7 cellular contexts compared by ENCODE assay signal in genomic region chr13:111203742-111204386, GRCh38.
DNase-seq lines count a peak whose midpoint lies in the region; ATAC-seq and TF ChIP-seq lines count a peak whose summit lies in the region.

No MANE protein-coding gene starts in this region.

- ATAC-seq in GM19467 (IDR thresholded peaks at IDR 0.05; ENCODE audit: unreplicated experiment) (peak; percentile 34), left ventricle myocardium superior (peak; percentile 26), HG02571 (IDR thresholded peaks at IDR 0.05; ENCODE audit: unreplicated experiment) (no peak)
- peak; percentile 63 for ATAC-seq in stimulated activated memory B cell treated with anti-CD40 and anti-IgM and Interleukin-4, amounts not matched to agents 10 μg/mL and 1 μg/mL and 100 μg/mL, for 72 hours

- 0 out of 2 replicates have a peak, but pooled peaks cover 4% of the 10 kb centered on the region for H4K20me1 ChIP-seq in OCI-LY7 (ENCODE audit: insufficient read depth, low read length)

- H3K9me3 Mint-ChIP-seq in stimulated activated memory B cell treated with anti-CD40 and anti-IgM and Interleukin-4, amounts not matched to agents 10 μg/mL and 1 μg/mL and 100 μg/mL, for 72 hours, result no peaks in the 10 kb centered on the region
- H3K9me3 Mint-ChIP-seq in T-helper 2 cell treated with Interferon-gamma antibody and Interleukin-4, amounts not matched to agents 5 μg/mL and 100 μg/mL, for 36 hours, result no peaks in the 10 kb centered on the region

- no TSS peak for BruUV-seq in OCI-LY7 (replicated peaks; lab: Mats Ljungman, UMichigan)

- H3K4me2 ChIP-seq in OCI-LY7 (ENCODE audit: low read length), result peak overlapping the region; percentile 92

- DNase-seq in OCI-LY7 (ENCODE audit: low spot score) (peak; percentile 51), left ventricle myocardium superior (no peak), RPMI8226 (no peak)
- DNase-seq in T-helper 2 cell treated with Interferon-gamma antibody and Interleukin-4, amounts not matched to agents 5 μg/mL and 100 μg/mL, for 36 hours (ENCODE audit: low spot score), result no peak

- no peaks in the 10 kb centered on the region for H3K27me3 Mint-ChIP-seq in stimulated activated memory B cell treated with anti-CD40 and anti-IgM and Interleukin-4, amounts not matched to agents 10 μg/mL and 1 μg/mL and 100 μg/mL, for 72 hours
- H3K27me3 Mint-ChIP-seq in T-helper 2 cell treated with Interferon-gamma antibody and Interleukin-4, amounts not matched to agents 5 μg/mL and 100 μg/mL, for 36 hours (ENCODE audit: low read depth), result no peaks in the 10 kb centered on the region

- peaks cover 32% of the 10 kb centered on the region for H3K36me3 Mint-ChIP-seq in stimulated activated memory B cell treated with anti-CD40 and anti-IgM and Interleukin-4, amounts not matched to agents 10 μg/mL and 1 μg/mL and 100 μg/mL, for 72 hours
- H3K36me3 Mint-ChIP-seq in T-helper 2 cell treated with Interferon-gamma antibody and Interleukin-4, amounts not matched to agents 5 μg/mL and 100 μg/mL, for 36 hours (ENCODE audit: low read depth), result peaks cover 15% of the 10 kb centered on the region

- peaks cover 50% of the 10 kb centered on the region for H3K36me3 ChIP-seq in OCI-LY7 (ENCODE audit: insufficient read depth, low read length)

- H3K27ac Mint-ChIP-seq in stimulated activated memory B cell treated with anti-CD40 and anti-IgM and Interleukin-4, amounts not matched to agents 10 μg/mL and 1 μg/mL and 100 μg/mL, for 72 hours, result peak overlapping the region; percentile 85
- no peak overlapping the region for H3K27ac Mint-ChIP-seq in T-helper 2 cell treated with Interferon-gamma antibody and Interleukin-4, amounts not matched to agents 5 μg/mL and 100 μg/mL, for 36 hours

- H3K4me1 Mint-ChIP-seq in stimulated activated memory B cell treated with anti-CD40 and anti-IgM and Interleukin-4, amounts not matched to agents 10 μg/mL and 1 μg/mL and 100 μg/mL, for 72 hours, result peaks cover 75% of the 10 kb centered on the region
- H3K4me1 Mint-ChIP-seq in T-helper 2 cell treated with Interferon-gamma antibody and Interleukin-4, amounts not matched to agents 5 μg/mL and 100 μg/mL, for 36 hours (ENCODE audit: low read depth), result peaks cover 41% of the 10 kb centered on the region

- H3K4me3 ChIP-seq in OCI-LY7 (ENCODE audit: low read depth, low read length, poor library complexity, severe bottlenecking), result peak overlapping the region; percentile 62

- intact Hi-C loops in OCI-LY7 (cut with micrococcal nuclease; ENCODE audit: unreplicated experiment), result loop anchor here (5.0 kb wide), 1 partner anchor 42 kb away; no protein-coding TSS in a partner anchor
- intact Hi-C loops in left ventricle myocardium superior (cut with micrococcal nuclease), result no loop called here

- no peak for TF ChIP-seq CTCF in OCI-LY7 (conservative IDR thresholded peaks at IDR 0.05; ENCODE audit: low read length)

- peaks cover 84% of the 10 kb centered on the region for H3K4me1 ChIP-seq in OCI-LY7 (ENCODE audit: insufficient read depth, low read length, poor library complexity, severe bottlenecking)

- peaks cover 97% of the 10 kb centered on the region for H3K79me2 ChIP-seq in OCI-LY7 (ENCODE audit: insufficient read depth, low read depth, low read length)

- POLR2A ChIA-PET in OCI-LY7 (lab: Charles Lee), result interaction anchor here (1.1 to 2.7 kb wide), 8 partner anchors 7 to 74 kb away, joined by 3 to 14 read pairs (median 6); no protein-coding TSS in a partner anchor

- no peak overlapping the region; the same call in 1 of the 2 replicates for H2AFZ ChIP-seq in OCI-LY7 (ENCODE audit: low read length)

- no peaks in the 10 kb centered on the region for H3K9me2 ChIP-seq in OCI-LY7 (ENCODE audit: insufficient read depth, low read length)

- peak overlapping the region; percentile 34 for H3K4me3 Mint-ChIP-seq in stimulated activated memory B cell treated with anti-CD40 and anti-IgM and Interleukin-4, amounts not matched to agents 10 μg/mL and 1 μg/mL and 100 μg/mL, for 72 hours
- no peak overlapping the region for H3K4me3 Mint-ChIP-seq in T-helper 2 cell treated with Interferon-gamma antibody and Interleukin-4, amounts not matched to agents 5 μg/mL and 100 μg/mL, for 36 hours

- CTCF ChIA-PET in OCI-LY7 (lab: Charles Lee; ENCODE audit: unreplicated experiment), result no interaction called here

- H3K27ac ChIP-seq in OCI-LY7 (ENCODE audit: low read depth, low read length, poor library complexity, severe bottlenecking), result peak overlapping the region; percentile 93

- H3K9me3 ChIP-seq in OCI-LY7 (ENCODE audit: low read length), result no peaks in the 10 kb centered on the region
